ENCODE assay signal across 15 cellular contexts in genomic region chr13:76638160-76638559, GRCh38.
A peak's percentile ranks its signal among the peaks of the same experiment; 100 is the strongest.
DNase-seq lines count a peak whose midpoint lies in the region; ATAC-seq and TF ChIP-seq lines count a peak whose summit lies in the region.
"Had no signal": no experiment of that assay in that cellular context is flagged by ENCODE, and none has a peak within 500 bp of the region (broad histone marks: within the 10 kb centered on the region; RNA-seq: fewer than 3 reads in every experiment).

No MANE protein-coding gene starts in this region.

- H3K9me3 Mint-ChIP-seq in HFFc6: no peaks in the 10 kb centered on the region; the same call in 1 of the 2 replicates

- H3K27ac ChIP-seq in brain microvascular endothelial cell (peak overlapping the region; percentile 44), hepatocyte (peak overlapping the region; percentile 63), smooth muscle cell (ENCODE audit: low read depth) (peak overlapping the region; percentile 34)
- H3K27ac ChIP-seq: A549 had no signal

- no peaks in the 10 kb centered on the region for H3K9me2 ChIP-seq in hepatocyte (replicated peaks; ENCODE audit: insufficient read depth)

- no peak overlapping the region for H3K9ac ChIP-seq in smooth muscle cell (ENCODE audit: low read depth)

- H3F3A ChIP-seq in smooth muscle cell (ENCODE audit: low read depth): peaks cover 8% of the 10 kb centered on the region

- H3K4me3 Mint-ChIP-seq in HFFc6: no peak overlapping the region

- no peaks in the 10 kb centered on the region for H3K36me3 Mint-ChIP-seq in HFFc6 (ENCODE audit: low read depth)

- H3K27me3 ChIP-seq in brain microvascular endothelial cell (replicated peaks): no peaks in the 10 kb centered on the region
- H3K27me3 ChIP-seq in hepatocyte: no peaks in the 10 kb centered on the region
- no peaks in the 10 kb centered on the region for H3K27me3 ChIP-seq in smooth muscle cell (ENCODE audit: low read depth)

- no peaks in the 10 kb centered on the region for H3K36me3 ChIP-seq in brain microvascular endothelial cell (replicated peaks)
- no peaks in the 10 kb centered on the region for H3K36me3 ChIP-seq in hepatocyte (replicated peaks; ENCODE audit: insufficient read depth, low read depth)
- no peaks in the 10 kb centered on the region for H3K36me3 ChIP-seq in smooth muscle cell (ENCODE audit: low read depth)

- no peak overlapping the region for H2AFZ ChIP-seq in hepatocyte
- peak overlapping the region; percentile 5 for H2AFZ ChIP-seq in smooth muscle cell (ENCODE audit: low read depth)

- H3K4me1 ChIP-seq in hepatocyte (ENCODE audit: insufficient read depth) (peaks cover 16% of the 10 kb centered on the region), smooth muscle cell (ENCODE audit: low read depth) (no peaks in the 10 kb centered on the region)
- H3K4me1 ChIP-seq: A549 had no signal

- H3K9me3 ChIP-seq in hepatocyte (ENCODE audit: low read depth) (no peaks in the 10 kb centered on the region), smooth muscle cell (replicated peaks; ENCODE audit: low read depth) (no peaks in the 10 kb centered on the region)
- H3K9me3 ChIP-seq: A549 had no signal

- in situ Hi-C loops in brain microvascular endothelial cell (cut with HindIII; ENCODE audit: low pct_ligation_motif_present, low sequenced_read_pairs): no loop called here

- H3K79me2 ChIP-seq in hepatocyte: no peaks in the 10 kb centered on the region
- H3K79me2 ChIP-seq in smooth muscle cell (ENCODE audit: low read depth): no peaks in the 10 kb centered on the region

- H3K4me1 Mint-ChIP-seq in HFFc6 (ENCODE audit: low read depth): peaks cover 11% of the 10 kb centered on the region; the same call in 1 of the 2 replicates

- H3K27ac Mint-ChIP-seq in HFFc6: peak overlapping the region; percentile 41; the same call in 1 of the 2 replicates

- ATAC-seq in activated CD4-positive, CD25-positive, alpha-beta regulatory T cell treated with anti-CD3 and anti-CD28 coated beads, Interleukin-2, amount 50 U/mL, for 24 hours: no peak
- ATAC-seq: A549, GM12878 had no signal

- DNase-seq in HFFc6 (no peak), brain microvascular endothelial cell (no peak), hepatocyte (ENCODE audit: low spot score) (no peak), smooth muscle cell (lab: John Stamatoyannopoulos, UW; ENCODE audit: unreplicated experiment) (no peak), DMS153 (lab: John Stamatoyannopoulos, UW) (no peak)
- DNase-seq in activated CD8-positive, alpha-beta memory T cell treated with anti-CD3 and anti-CD28 coated beads, Interleukin-2, amount 50 U/mL, for 4 hours: no peak
- DNase-seq: GDM1, KBM-7, MV-4-11, NCI-H1417, NCI-H1930, NCI-H69 had no signal

- H3K4me2 ChIP-seq in hepatocyte (no peak overlapping the region), smooth muscle cell (no peak overlapping the region)
- H3K4me2 ChIP-seq: A549 had no signal

- H3K27me3 Mint-ChIP-seq in HFFc6 (ENCODE audit: insufficient read depth): no peaks in the 10 kb centered on the region; the same call in none of the 2 replicates

- 80% methylated on average over 2 of the region's 2 CpGs for WGBS in hepatocyte (ENCODE audit: low lambda C conversion rate, missing lambda C conversion rate)
- WGBS in smooth muscle cell (ENCODE audit: low lambda C conversion rate): 52% methylated on average over 2 of the region's 2 CpGs

- TF ChIP-seq CTCF in HFFc6 (IDR thresholded peaks at IDR 0.05) (no peak), brain microvascular endothelial cell (IDR thresholded peaks at IDR 0.05; ENCODE audit: low read depth, low read length, missing control alignments) (no peak), hepatocyte (IDR thresholded peaks at IDR 0.05; ENCODE audit: poor library complexity) (no peak), smooth muscle cell (IDR thresholded peaks at IDR 0.05; ENCODE audit: borderline replicate concordance, insufficient read depth, poor library complexity, severe bottlenecking) (no peak)

- no peak overlapping the region for H3K4me3 ChIP-seq in brain microvascular endothelial cell (ENCODE audit: low read depth, low read length)
- no peak overlapping the region for H3K4me3 ChIP-seq in hepatocyte
- H3K4me3 ChIP-seq in smooth muscle cell: no peak overlapping the region
- H3K4me3 ChIP-seq: A549, GM12878 had no signal

- H4K20me1 ChIP-seq in hepatocyte (ENCODE audit: insufficient read depth, poor library complexity, severe bottlenecking): no peaks in the 10 kb centered on the region
- H4K20me1 ChIP-seq in smooth muscle cell (ENCODE audit: low read depth): no peaks in the 10 kb centered on the region
